In the genomic region with DNA sequence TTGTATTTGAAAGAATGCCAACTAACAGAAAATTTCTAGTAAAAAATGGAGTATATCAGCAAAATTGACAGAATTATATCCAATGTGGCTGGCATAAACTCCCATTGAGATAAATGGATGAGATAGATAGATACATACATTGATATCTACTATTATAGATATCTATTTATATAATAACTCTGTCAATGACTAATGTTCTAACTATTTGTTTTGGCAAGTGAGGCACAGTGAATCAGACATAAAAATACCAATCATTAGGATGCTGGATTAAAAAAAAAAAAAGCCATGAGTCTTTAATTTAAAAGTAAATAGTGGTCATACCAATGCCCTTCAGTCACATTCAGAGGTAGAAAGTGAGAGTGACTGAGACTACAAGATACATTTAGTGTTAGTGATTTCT, we compare ENCODE assay signal across 23 cellular contexts. TPM values are rescaled to one million over a fixed set of nuclear protein-coding genes. Genes with fewer than 3 reads are reported as not detected.
DNase-seq lines count a peak whose midpoint lies in the region; ATAC-seq and TF ChIP-seq lines count a peak whose summit lies in the region.
"Had no signal": no experiment of that assay in that cellular context is flagged by ENCODE, and none has a peak within 500 bp of the region (broad histone marks: within the 10 kb centered on the region; RNA-seq: fewer than 3 reads in every experiment).

No MANE protein-coding gene starts in this region.

- H3K4me3 ChIP-seq in cardiac fibroblast (replicated peaks in 1 of 2; ENCODE audit: low read depth in 2 of 2, low read length in 2 of 2): no peak overlapping the region
- H3K4me3 ChIP-seq: coronary artery, gastrocnemius medialis, Peyer's patch, smooth muscle cell had no signal

- in situ Hi-C loops in GM13977 (cut with MboI; ENCODE audit: low pct_unique_long_range_greater_than_20kb, low sequenced_read_pairs, unreplicated experiment): no loop called here

- DNase-seq in AG08395 (ENCODE audit: low spot score) (peak; percentile 70), LHCN-M2 (ENCODE audit: low read depth) (peak; percentile 69), cardiac fibroblast (ENCODE audit: low read depth in 2 of 2) (peak; percentile 27 to 84), kidney glomerular epithelial cell (lab: John Stamatoyannopoulos, UW) (peak; percentile 14), GM13977 (ENCODE audit: low spot score) (no peak)
- DNase-seq in stimulated activated naive CD8-positive, alpha-beta T cell treated with anti-CD3 and anti-CD28 coated beads, Interleukin-15, Interleukin-2, amounts not matched to agents 100 U/mL and 50 U/mL, for 24 hours: no peak
- DNase-seq: activated CD4-positive, alpha-beta T cell treated with anti-CD3 and anti-CD28 coated beads for 48 hours; activated naive CD8-positive, alpha-beta T cell treated with anti-CD3 and anti-CD28 coated beads for 36 hours; activated T-cell treated with anti-CD3 and anti-CD28 coated beads, Interleukin-2, amount 50 U/mL, for 1 hour; BE2C; gastrocnemius medialis; H9; mesendoderm; MM.1S; NCI-H2081 treated with DMSO at 0.1 percent for 48 hours; NCI-H774; nucleus accumbens; Peyer's patch; stimulated activated naive CD8-positive, alpha-beta T cell treated with anti-CD3 and anti-CD28 coated beads, Interleukin-15, amount 100 ng/mL, for 72 hours had no signal

- ATAC-seq in HG02623 (IDR thresholded peaks at IDR 0.05; ENCODE audit: unreplicated experiment) (no peak), HG03439 (IDR thresholded peaks at IDR 0.05; ENCODE audit: unreplicated experiment) (no peak)
- ATAC-seq in stimulated activated naive CD8-positive, alpha-beta T cell treated with anti-CD3 and anti-CD28 coated beads, Interleukin-15, Interleukin-2, amounts not matched to agents 100 U/mL and 50 U/mL, for 24 hours: no peak
- ATAC-seq: gastrocnemius medialis; stimulated activated naive CD8-positive, alpha-beta T cell treated with anti-CD3 and anti-CD28 coated beads, Interleukin-15, amount 100 ng/mL, for 72 hours had no signal

- TF ChIP-seq CTCF in cardiac fibroblast (IDR thresholded peaks at IDR 0.05; ENCODE audit: low read depth, low read length) (no peak), GM13977 (IDR thresholded peaks at IDR 0.05; ENCODE audit: extremely low read depth, insufficient read depth, missing control alignments) (no peak)

RNA-seq across cellular contexts. Expression of a gene that starts 33.7 kb away (rescaled TPM):
- total RNA-seq in LHCN-M2 (2014; rRNA removed): 56.1 and 60.3 TPM in 2 replicates
- 73.7 TPM for polyA plus RNA-seq in LHCN-M2 (2012)

RNA-seq across cellular contexts. Expression of a gene that starts 56.0 kb away (rescaled TPM):
- 0.32 and 0.92 TPM in 2 replicates for total RNA-seq in LHCN-M2 (2014; rRNA removed)
- polyA plus RNA-seq in LHCN-M2 (2012): 0.38 TPM
- total RNA-seq: activated naive CD8-positive, alpha-beta T cell treated with anti-CD3 and anti-CD28 coated beads for 36 hours had no signal
- polyA plus RNA-seq: smooth muscle cell had no signal

Comparison
In these comparisons a context has a peak if more than half of its experiments do, and no peak if none do; other contexts are left out.
1. DNase-seq: peak in AG08395 (single experiment), LHCN-M2 (single experiment), cardiac fibroblast (2 of 2) and kidney glomerular epithelial cell (single experiment); none in GM13977 (single experiment) and stimulated activated naive CD8-positive, alpha-beta T cell treated with anti-CD3 and anti-CD28 coated beads, Interleukin-15, Interleukin-2, amounts not matched to agents 100 U/mL and 50 U/mL, for 24 hours (single experiment).